38 cellular contexts compared by ENCODE assay signal in genomic region chrX:152028611-152029010, GRCh38. TPM values are rescaled to one million over a fixed set of nuclear protein-coding genes. Genes with fewer than 3 reads are reported as not detected.
"Had no signal": no experiment of that assay in that cellular context is flagged by ENCODE, and none has a peak within 500 bp of the region (broad histone marks: within the 10 kb centered on the region; RNA-seq: fewer than 3 reads in every experiment).

No MANE protein-coding gene starts in this region.

- H3K36me3 ChIP-seq: adrenal gland, cardiac muscle cell had no signal

- H3K4me3 ChIP-seq: adrenal gland, cardiac muscle cell had no signal

- DNase-seq: activated B cell treated with CpG ODN at 0.5 μM for 24 hours; activated CD4-positive, alpha-beta memory T cell treated with anti-CD3 and anti-CD28 coated beads for 36 hours; activated CD4-positive, alpha-beta T cell treated with anti-CD3 and anti-CD28 coated beads for 4 hours; activated CD4-positive, alpha-beta T cell treated with anti-CD3 and anti-CD28 coated beads, Interleukin-2, amount 10 ng/mL, durations not matched to agents 24 days and 14 days; activated CD4-positive, alpha-beta T cell treated with anti-CD3 and anti-CD28 coated beads, Interleukin-2, amount 50 U/mL, for 1 hour; activated CD4-positive, alpha-beta T cell treated with anti-CD3 and anti-CD28 coated beads, Interleukin-2, amount 50 U/mL, for 4 hours; activated CD4-positive, CD25-positive, alpha-beta regulatory T cell treated with anti-CD3 and anti-CD28 coated beads, Interleukin-2, amount 50 U/mL, for 72 hours; activated CD8-positive, alpha-beta memory T cell treated with anti-CD3 and anti-CD28 coated beads, Interleukin-2, amount 50 U/mL, for 4 hours; activated CD8-positive, alpha-beta T cell treated with anti-CD3 and anti-CD28 coated beads for 36 hours; activated effector memory CD4-positive, alpha-beta T cell treated with anti-CD3 and anti-CD28 coated beads, Interleukin-2, amount 50 U/mL, for 16 hours; activated gamma-delta T cell treated with Interleukin-2 at 50 U/mL for 16 hours; activated naive CD4-positive, alpha-beta T cell; activated naive CD4-positive, alpha-beta T cell treated with anti-CD3 and anti-CD28 coated beads for 36 hours; activated naive CD4-positive, alpha-beta T cell treated with anti-CD3 and anti-CD28 coated beads, Interleukin-2, amount 50 U/mL, for 16 hours; activated naive CD8-positive, alpha-beta T cell treated with anti-CD3 and anti-CD28 coated beads for 36 hours; activated T-cell treated with anti-CD3 and anti-CD28 coated beads for 4 hours; activated T-cell treated with anti-CD3 and anti-CD28 coated beads, Interleukin-2, amount 50 U/mL, for 1 hour; activated T-cell treated with anti-CD3 and anti-CD28 coated beads, Interleukin-2, amount 50 U/mL, for 4 hours; activated T-cell treated with anti-CD3 and anti-CD28 coated beads, Interleukin-2, amount 50 U/mL, for 72 hours; adrenal gland; aorta; caudate nucleus; cerebellar nuclear complex; T-helper 1 cell; T-helper 2 cell; T-helper 9 cell had no signal

- H3K27me3 Mint-ChIP-seq: activated B cell treated with CpG ODN at 0.5 μM for 24 hours; activated CD4-positive, alpha-beta memory T cell treated with anti-CD3 and anti-CD28 coated beads for 36 hours; activated CD4-positive, alpha-beta T cell treated with anti-CD3 and anti-CD28 coated beads, Interleukin-2, amount 10 ng/mL, durations not matched to agents 24 days and 14 days; activated CD8-positive, alpha-beta T cell treated with anti-CD3 and anti-CD28 coated beads for 36 hours; activated naive CD8-positive, alpha-beta T cell treated with anti-CD3 and anti-CD28 coated beads for 36 hours; activated T-helper 17 cell treated with anti-CD3 and anti-CD28 coated beads, Interleukin-2, amount 50 U/mL, for 72 hours; brain; central memory CD8-positive, alpha-beta T cell had no signal

- H3K27ac Mint-ChIP-seq: activated B cell treated with CpG ODN at 0.5 μM for 24 hours; activated CD4-positive, alpha-beta memory T cell treated with anti-CD3 and anti-CD28 coated beads for 36 hours; activated CD4-positive, alpha-beta T cell treated with anti-CD3 and anti-CD28 coated beads, Interleukin-2, amount 10 ng/mL, durations not matched to agents 24 days and 14 days; activated CD8-positive, alpha-beta T cell treated with anti-CD3 and anti-CD28 coated beads for 36 hours; activated naive CD4-positive, alpha-beta T cell treated with anti-CD3 and anti-CD28 coated beads for 36 hours; activated naive CD4-positive, alpha-beta T cell treated with anti-CD3 and anti-CD28 coated beads, Interleukin-2, amount 50 U/mL, for 72 hours; activated naive CD8-positive, alpha-beta T cell treated with anti-CD3 and anti-CD28 coated beads for 36 hours; activated T-cell treated with anti-CD3 and anti-CD28 coated beads, Interleukin-2, amount 50 U/mL, for 72 hours; activated T-helper 1 cell treated with anti-CD3 and anti-CD28 coated beads, Interleukin-12 subunit alpha, Interleukin-12 subunit beta, Interleukin-2, Interleukin-4 antibody, amounts not matched to agents 30 ng/mL and 10 ng/mL and 1 ng/mL, durations not matched to agents 14 hours and 24 hours and 36 hours; activated T-helper 17 cell treated with anti-CD3 and anti-CD28 coated beads, Interleukin-2, amount 50 U/mL, for 72 hours; brain; T-helper 1 cell treated with Interleukin-12 subunit alpha and Interleukin-12 subunit beta and Interleukin-4 antibody, amounts not matched to agents 30 μg/mL and 1 μg/mL, for 36 hours; T-helper 2 cell treated with Interferon-gamma antibody and Interleukin-4, amounts not matched to agents 5 μg/mL and 100 μg/mL, for 36 hours had no signal

- H3K9me3 Mint-ChIP-seq: activated CD4-positive, alpha-beta memory T cell treated with anti-CD3 and anti-CD28 coated beads for 36 hours; activated CD8-positive, alpha-beta T cell treated with anti-CD3 and anti-CD28 coated beads for 36 hours; activated naive CD8-positive, alpha-beta T cell treated with anti-CD3 and anti-CD28 coated beads for 36 hours; activated T-cell treated with anti-CD3 and anti-CD28 coated beads, Interleukin-2, amount 50 U/mL, for 4 hours; activated T-cell treated with anti-CD3 and anti-CD28 coated beads, Interleukin-2, amount 50 U/mL, for 72 hours; activated T-helper 1 cell treated with anti-CD3 and anti-CD28 coated beads, Interleukin-12 subunit alpha, Interleukin-12 subunit beta, Interleukin-2, Interleukin-4 antibody, amounts not matched to agents 30 ng/mL and 10 ng/mL and 1 ng/mL, durations not matched to agents 14 hours and 24 hours and 36 hours; activated T-helper 17 cell treated with anti-CD3 and anti-CD28 coated beads, Interleukin-2, amount 50 U/mL, for 72 hours; T-helper 2 cell treated with Interferon-gamma antibody and Interleukin-4, amounts not matched to agents 5 μg/mL and 100 μg/mL, for 36 hours had no signal

- H3K4me1 Mint-ChIP-seq: activated B cell treated with CpG ODN at 0.5 μM for 24 hours; activated CD4-positive, alpha-beta T cell treated with anti-CD3 and anti-CD28 coated beads, Interleukin-2, amount 10 ng/mL, durations not matched to agents 24 days and 14 days; activated naive CD8-positive, alpha-beta T cell treated with anti-CD3 and anti-CD28 coated beads for 36 hours; activated T-helper 17 cell treated with anti-CD3 and anti-CD28 coated beads, Interleukin-2, amount 50 U/mL, for 72 hours; brain; central memory CD8-positive, alpha-beta T cell had no signal

- H3K4me3 Mint-ChIP-seq: activated B cell treated with CpG ODN at 0.5 μM for 24 hours; activated CD4-positive, alpha-beta memory T cell treated with anti-CD3 and anti-CD28 coated beads for 36 hours; activated CD4-positive, alpha-beta T cell treated with anti-CD3 and anti-CD28 coated beads, Interleukin-2, amount 10 ng/mL, durations not matched to agents 24 days and 14 days; activated CD8-positive, alpha-beta T cell treated with anti-CD3 and anti-CD28 coated beads for 36 hours; activated naive CD4-positive, alpha-beta T cell treated with anti-CD3 and anti-CD28 coated beads for 36 hours; activated naive CD8-positive, alpha-beta T cell treated with anti-CD3 and anti-CD28 coated beads for 36 hours; activated T-cell treated with anti-CD3 and anti-CD28 coated beads, Interleukin-2, amount 50 U/mL, for 4 hours; activated T-cell treated with anti-CD3 and anti-CD28 coated beads, Interleukin-2, amount 50 U/mL, for 72 hours; activated T-helper 1 cell treated with anti-CD3 and anti-CD28 coated beads, Interleukin-12 subunit alpha, Interleukin-12 subunit beta, Interleukin-2, Interleukin-4 antibody, amounts not matched to agents 30 ng/mL and 10 ng/mL and 1 ng/mL, durations not matched to agents 14 hours and 24 hours and 36 hours; activated T-helper 17 cell treated with anti-CD3 and anti-CD28 coated beads, Interleukin-2, amount 50 U/mL, for 72 hours; brain; central memory CD8-positive, alpha-beta T cell; T-helper 1 cell treated with Interleukin-12 subunit alpha and Interleukin-12 subunit beta and Interleukin-4 antibody, amounts not matched to agents 30 μg/mL and 1 μg/mL, for 36 hours; T-helper 2 cell treated with Interferon-gamma antibody and Interleukin-4, amounts not matched to agents 5 μg/mL and 100 μg/mL, for 36 hours had no signal

- H3K27me3 ChIP-seq: adrenal gland, cardiac muscle cell had no signal

- H3K4me1 ChIP-seq: adrenal gland had no signal

- H3K27ac ChIP-seq: adrenal gland, cardiac muscle cell, VCaP had no signal

- FAIRE-seq: bronchial epithelial cell, TTC549 had no signal

- H3K36me3 Mint-ChIP-seq: activated CD4-positive, alpha-beta memory T cell treated with anti-CD3 and anti-CD28 coated beads for 36 hours; activated naive CD4-positive, alpha-beta T cell treated with anti-CD3 and anti-CD28 coated beads, Interleukin-2, amount 50 U/mL, for 72 hours; activated naive CD8-positive, alpha-beta T cell treated with anti-CD3 and anti-CD28 coated beads for 36 hours; brain had no signal

- H3K9me3 ChIP-seq: adrenal gland had no signal

RNA-seq across cellular contexts. Expression of gene GABRE, which starts 54.1 kb away (rescaled TPM):
- total RNA-seq: activated B cell treated with CpG ODN at 0.5 μM for 24 hours; activated CD4-positive, alpha-beta memory T cell treated with anti-CD3 and anti-CD28 coated beads for 36 hours; activated CD4-positive, alpha-beta T cell treated with anti-CD3 and anti-CD28 coated beads, Interleukin-2, amount 10 ng/mL, durations not matched to agents 24 days and 14 days; activated CD8-positive, alpha-beta memory T cell treated with anti-CD3 and anti-CD28 coated beads for 36 hours; activated CD8-positive, alpha-beta T cell treated with anti-CD3 and anti-CD28 coated beads for 36 hours; activated naive CD4-positive, alpha-beta T cell treated with anti-CD3 and anti-CD28 coated beads for 36 hours; activated naive CD4-positive, alpha-beta T cell treated with anti-CD3 and anti-CD28 coated beads, Interleukin-2, amount 50 U/mL, for 72 hours; activated naive CD8-positive, alpha-beta T cell treated with anti-CD3 and anti-CD28 coated beads for 36 hours; activated T-cell treated with anti-CD3 and anti-CD28 coated beads, Interleukin-2, amount 50 U/mL, for 72 hours; activated T-helper 1 cell treated with anti-CD3 and anti-CD28 coated beads, Interleukin-12 subunit alpha, Interleukin-12 subunit beta, Interleukin-2, Interleukin-4 antibody, amounts not matched to agents 30 ng/mL and 10 ng/mL and 1 ng/mL, durations not matched to agents 14 hours and 24 hours and 36 hours; activated T-helper 17 cell treated with anti-CD3 and anti-CD28 coated beads, Interleukin-2, amount 50 U/mL, for 72 hours had no signal
